23 cellular contexts compared by ENCODE assay signal in genomic region chr1:50717327-50717726, GRCh38.
DNase-seq lines count a peak whose midpoint lies in the region; ATAC-seq, FAIRE-seq and TF ChIP-seq lines count a peak whose summit lies in the region.
"Had no signal": no experiment of that assay in that cellular context is flagged by ENCODE, and none has a peak within 500 bp of the region (broad histone marks: within the 10 kb centered on the region; RNA-seq: fewer than 3 reads in every experiment).

No MANE protein-coding gene starts in this region.

- H3K4me2 ChIP-seq in HepG2 (ENCODE audit: low read depth, low read length): no peak overlapping the region
- H3K4me2 ChIP-seq: A549 had no signal

- TF ChIP-seq EP300 in HepG2 (IDR thresholded peaks at IDR 0.05; ENCODE audit: low read depth in 2 of 2, low read length in 2 of 2) (no peak), HepG2 (CRISPR knock-in tag; IDR thresholded peaks at IDR 0.05; ENCODE audit: borderline replicate concordance) (no peak)

- H3K4me1 ChIP-seq in HepG2 (ENCODE audit: insufficient read depth, low read length) (no peaks in the 10 kb centered on the region), right lobe of liver (no peaks in the 10 kb centered on the region), ascending aorta (no peaks in the 10 kb centered on the region)
- H3K4me1 ChIP-seq: A549 had no signal

- DNase-seq in HepG2 (ENCODE audit: low spot score) (peak; percentile 1), right lobe of liver (no peak), globus pallidus (ENCODE audit: low spot score) (peak; percentile 65), substantia nigra (lab: John Stamatoyannopoulos, UW) (no peak), ascending aorta (ENCODE audit: low spot score in 2 of 2) (no peak), T-helper 2 cell (no peak), NCI-H1105 treated with DMSO at 0.1 percent for 48 hours (lab: John Stamatoyannopoulos, UW) (no peak)
- DNase-seq: AML-193; Caco-2; CD4-positive, alpha-beta T cell; DMS79; GDM1; GOT3; H7; HFFc6 had no signal

- WGBS in HepG2 (ENCODE audit: low lambda C conversion rate): 100% methylated on average over 1 of the region's 1 CpG
- WGBS in right lobe of liver (ENCODE audit: insufficient coverage, low coverage, low lambda C conversion rate, missing lambda C conversion rate): 100% methylated on average over 1 of the region's 1 CpG

- H3K9ac ChIP-seq in HepG2 (ENCODE audit: insufficient read depth, low read depth, low read length): no peak overlapping the region

- H2AFZ ChIP-seq in HepG2 (ENCODE audit: low read length): no peak overlapping the region

- no peaks in the 10 kb centered on the region for H3K27me3 ChIP-seq in HepG2 (ENCODE audit: control insufficient read depth in 1 of 2, insufficient read depth in 2 of 2, low read length in 2 of 2)
- H3K27me3 ChIP-seq in right lobe of liver: no peaks in the 10 kb centered on the region
- H3K27me3 ChIP-seq in ascending aorta: no peaks in the 10 kb centered on the region

- in situ Hi-C loops in HepG2 (cut with HindIII; ENCODE audit: extremely low pct_ligation_motif_present, low pct_unique_long_range_greater_than_20kb): loop anchor here (25.0 kb wide), 2 partner anchors 105 to 355 kb away; no protein-coding TSS in a partner anchor

- no TSS peak for BruUV-seq in HepG2 (replicated peaks; lab: Mats Ljungman, UMichigan)

- H3K4me3 ChIP-seq in HepG2 (replicated peaks in 1 of 3; ENCODE audit: insufficient read depth in 1 of 3, low read depth in 2 of 3, low read length in 3 of 3): no peak overlapping the region
- H3K4me3 ChIP-seq in right lobe of liver: no peak overlapping the region
- H3K4me3 ChIP-seq in ascending aorta: no peak overlapping the region
- H3K4me3 ChIP-seq: A549 had no signal

- H3K27ac ChIP-seq in HepG2 (ENCODE audit: extremely low read length, insufficient read depth, low read length): no peak overlapping the region
- H3K27ac ChIP-seq in right lobe of liver: no peak overlapping the region
- H3K27ac ChIP-seq in substantia nigra (ENCODE audit: low read depth, low read length, poor library complexity, severe bottlenecking): peak overlapping the region; percentile 68
- H3K27ac ChIP-seq in ascending aorta: no peak overlapping the region
- H3K27ac ChIP-seq: 22Rv1, A549, C4-2B had no signal

- TF ChIP-seq POLR2A in HepG2 (IDR thresholded peaks at IDR 0.05; ENCODE audit: insufficient read depth in 1 of 2, low read depth in 2 of 2, low read length in 2 of 2): no peak
- no peak for TF ChIP-seq POLR2A in right lobe of liver (IDR thresholded peaks at IDR 0.05)

- CTCF ChIA-PET in HepG2 (lab: Yijun Ruan, JAX; ENCODE audit: low intra/inter-chr PET ratio, low total read pairs): no interaction called here

- TF ChIP-seq RAD21 in HepG2 (CRISPR knock-in tag; IDR thresholded peaks at IDR 0.05): no peak

- POLR2A ChIA-PET in HepG2 (lab: Yijun Ruan, JAX): no interaction called here

- no peaks in the 10 kb centered on the region for H3K36me3 ChIP-seq in HepG2 (replicated peaks in 1 of 2; ENCODE audit: control insufficient read depth in 1 of 2, insufficient read depth in 2 of 2, low read length in 2 of 2)
- H3K36me3 ChIP-seq in right lobe of liver: no peaks in the 10 kb centered on the region
- H3K36me3 ChIP-seq in ascending aorta: peaks cover 0 to 7% of the 10 kb centered on the region in 2 donors

- intact Hi-C loops in HepG2 (cut with micrococcal nuclease; ENCODE audit: unreplicated experiment): no loop called here
- intact Hi-C loops in right lobe of liver (cut with DNase I): no loop called here
- intact Hi-C loops in ascending aorta (cut with DNase I): no loop called here

- no peaks in the 10 kb centered on the region for H3K79me2 ChIP-seq in HepG2 (ENCODE audit: insufficient read depth, low read length)

- TF ChIP-seq CTCF in HepG2 (CRISPR knock-in tag; IDR thresholded peaks at IDR 0.05) (no peak), right lobe of liver (IDR thresholded peaks at IDR 0.05) (no peak), ascending aorta (IDR thresholded peaks at IDR 0.05) (no peak)

- ATAC-seq in HepG2 (no peak), right lobe of liver (no peak)
- ATAC-seq: A549, HCT116 had no signal

- H3K9me3 ChIP-seq in HepG2 (ENCODE audit: low read length): no peaks in the 10 kb centered on the region
- no peaks in the 10 kb centered on the region for H3K9me3 ChIP-seq in right lobe of liver
- H3K9me3 ChIP-seq in ascending aorta: no peaks in the 10 kb centered on the region
- H3K9me3 ChIP-seq: A549, Caco-2 had no signal

- H4K20me1 ChIP-seq in HepG2 (ENCODE audit: insufficient read depth, low read length): no peaks in the 10 kb centered on the region

- no peak for FAIRE-seq in HepG2 (lab: Jason Lieb, UNC)
- FAIRE-seq: A549, D721Med, GM12892, GM18507, HTR-8/SVneo had no signal

TF ChIP-seq in HepG2, 621 proteins besides CTCF, POLR2A, EP300 and RAD21:
- TF ChIP-seq KLF12 (CRISPR knock-in tag; IDR thresholded peaks at IDR 0.05; ENCODE audit: borderline replicate concordance): no peak
- TF ChIP-seq CREB1 (IDR thresholded peaks at IDR 0.05): no peak
- no peak for TF ChIP-seq CREB1 (CRISPR knock-in tag; IDR thresholded peaks at IDR 0.05)
- TF ChIP-seq MLLT10 (CRISPR knock-in tag; IDR thresholded peaks at IDR 0.05): no peak
- TF ChIP-seq, protein P1, sequence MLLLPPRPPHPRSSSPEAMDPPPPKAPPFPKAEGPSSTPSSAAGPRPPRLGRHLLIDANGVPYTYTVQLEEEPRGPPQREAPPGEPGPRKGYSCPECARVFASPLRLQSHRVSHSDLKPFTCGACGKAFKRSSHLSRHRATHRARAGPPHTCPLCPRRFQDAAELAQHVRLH (CRISPR knock-in tag; IDR thresholded peaks at IDR 0.05; ENCODE audit: borderline replicate concordance, low read depth): no peak
- no peak for TF ChIP-seq NRL (CRISPR knock-in tag; IDR thresholded peaks at IDR 0.05; ENCODE audit: borderline replicate concordance)
- TF ChIP-seq ZNF468 (CRISPR knock-in tag; IDR thresholded peaks at IDR 0.05): no peak
- TF ChIP-seq ZNF556 (CRISPR knock-in tag; IDR thresholded peaks at IDR 0.05; ENCODE audit: borderline replicate concordance): no peak
- no peak for TF ChIP-seq ZBTB34 (CRISPR knock-in tag; IDR thresholded peaks at IDR 0.05)
- no peak for TF ChIP-seq FOXJ3 (CRISPR knock-in tag; IDR thresholded peaks at IDR 0.05; ENCODE audit: borderline replicate concordance)
- TF ChIP-seq ZNF331 (CRISPR knock-in tag; IDR thresholded peaks at IDR 0.05): no peak
- TF ChIP-seq ARNTL (CRISPR knock-in tag; IDR thresholded peaks at IDR 0.05): no peak
- no peak for TF ChIP-seq ZNF839 (CRISPR knock-in tag; IDR thresholded peaks at IDR 0.05; ENCODE audit: borderline replicate concordance)
- no peak for TF ChIP-seq ZFY (CRISPR knock-in tag; IDR thresholded peaks at IDR 0.05)
- TF ChIP-seq NFIB (CRISPR knock-in tag; IDR thresholded peaks at IDR 0.05; ENCODE audit: borderline replicate concordance): no peak
- TF ChIP-seq, protein P2, sequence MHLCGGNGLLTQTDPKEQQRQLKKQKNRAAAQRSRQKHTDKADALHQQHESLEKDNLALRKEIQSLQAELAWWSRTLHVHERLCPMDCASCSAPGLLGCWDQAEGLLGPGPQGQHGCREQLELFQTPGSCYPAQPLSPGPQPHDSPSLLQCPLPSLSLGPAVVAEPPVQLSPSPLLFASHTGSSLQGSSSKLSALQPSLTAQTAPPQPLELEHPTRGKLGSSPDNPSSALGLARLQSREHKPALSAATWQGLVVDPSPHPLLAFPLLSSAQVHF (CRISPR knock-in tag; IDR thresholded peaks at IDR 0.05): no peak
- TF ChIP-seq JUN (CRISPR knock-in tag; IDR thresholded peaks at IDR 0.05): no peak
- TF ChIP-seq, protein P3, sequence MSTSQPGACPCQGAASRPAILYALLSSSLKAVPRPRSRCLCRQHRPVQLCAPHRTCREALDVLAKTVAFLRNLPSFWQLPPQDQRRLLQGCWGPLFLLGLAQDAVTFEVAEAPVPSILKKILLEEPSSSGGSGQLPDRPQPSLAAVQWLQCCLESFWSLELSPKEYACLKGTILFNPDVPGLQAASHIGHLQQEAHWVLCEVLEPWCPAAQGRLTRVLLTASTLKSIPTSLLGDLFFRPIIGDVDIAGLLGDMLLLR (CRISPR knock-in tag; IDR thresholded peaks at IDR 0.05): no peak
- TF ChIP-seq HNRNPL (IDR thresholded peaks at IDR 0.05; ENCODE audit: low read depth, low read length): no peak

Comparison
In these comparisons a context has a peak if more than half of its experiments do, and no peak if none do; other contexts are left out.
1. DNase-seq: peak in HepG2 (single experiment) and globus pallidus (single experiment); none in right lobe of liver (0 of 3), substantia nigra (0 of 49), ascending aorta (0 of 2), T-helper 2 cell (0 of 5) and NCI-H1105 treated with DMSO at 0.1 percent for 48 hours (single experiment).